In genomic region chr15:90845201-90845949, GRCh38 we compare ENCODE assay signal across 8 cellular contexts. TPM values are rescaled to one million over a fixed set of nuclear protein-coding genes. Genes with fewer than 3 reads are reported as not detected.
DNase-seq lines count a peak whose midpoint lies in the region; ATAC-seq, FAIRE-seq and TF ChIP-seq lines count a peak whose summit lies in the region.

No MANE protein-coding gene starts in this region.

- H3K4me3 Mint-ChIP-seq in activated CD4-positive, alpha-beta T cell treated with anti-CD3 and anti-CD28 coated beads, Interleukin-2, amount 10 ng/mL, durations not matched to agents 24 days and 14 days = peak overlapping the region; percentile 52

- no peaks in the 10 kb centered on the region for H3K9me3 ChIP-seq in keratinocyte (ENCODE audit: control insufficient read depth, low read depth, low read length)
- no peaks in the 10 kb centered on the region for H3K9me3 ChIP-seq in BE2C

- H3K27me3 Mint-ChIP-seq in activated CD4-positive, alpha-beta T cell treated with anti-CD3 and anti-CD28 coated beads, Interleukin-2, amount 10 ng/mL, durations not matched to agents 24 days and 14 days = no peaks in the 10 kb centered on the region

- no peak overlapping the region for H3K4me3 ChIP-seq in keratinocyte (ENCODE audit: control insufficient read depth in 2 of 3, extremely low read depth in 1 of 3, insufficient read depth in 2 of 3, low read depth in 1 of 3, low read length in 3 of 3)
- H3K4me3 ChIP-seq in BE2C (ENCODE audit: low read depth, low read length) = no peak overlapping the region

- H3K4me1 ChIP-seq in keratinocyte (ENCODE audit: control insufficient read depth, extremely low read depth, insufficient read depth, low read length) (peaks cover 7% of the 10 kb centered on the region), BE2C (no peaks in the 10 kb centered on the region)

- peak overlapping the region; percentile 26 for H3K27ac ChIP-seq in keratinocyte (ENCODE audit: control insufficient read depth, insufficient read depth, low read length)

- FAIRE-seq in keratinocyte (lab: Jason Lieb, UNC) = peak; percentile 72

- no peak overlapping the region for H2AFZ ChIP-seq in keratinocyte (ENCODE audit: control insufficient read depth, low read length)

- no peaks in the 10 kb centered on the region for H4K20me1 ChIP-seq in keratinocyte (ENCODE audit: control insufficient read depth, extremely low read depth, insufficient read depth, low read length)

- no peaks in the 10 kb centered on the region for H3K79me2 ChIP-seq in keratinocyte (ENCODE audit: control insufficient read depth, insufficient read depth, low read length)

- DNase-seq in NCI-H510A treated with DMSO at 0.1 percent for 48 hours (lab: John Stamatoyannopoulos, UW) (peak; percentile 20), NCI-H510A (lab: John Stamatoyannopoulos, UW) (no peak), HT1080 (ENCODE audit: low read depth) (peak; percentile 95), keratinocyte (ENCODE audit: low read depth, low spot score) (peak; percentile 48), BE2C (no peak), NCI-H1048 (lab: John Stamatoyannopoulos, UW) (no peak)
- DNase-seq in activated CD4-positive, alpha-beta T cell treated with anti-CD3 and anti-CD28 coated beads, Interleukin-2, amount 10 ng/mL, durations not matched to agents 24 days and 14 days = peak; percentile 87

- no peak for TF ChIP-seq CTCF in keratinocyte (optimal IDR thresholded peaks at IDR 0.05 in 1 of 3, IDR thresholded peaks at IDR 0.05 in 1 of 3, conservative IDR thresholded peaks at IDR 0.05 in 1 of 3; ENCODE audit: extremely low read depth in 1 of 3, insufficient read depth in 2 of 3, low read length in 3 of 3)
- no peak for TF ChIP-seq CTCF in BE2C (IDR thresholded peaks at IDR 0.05; ENCODE audit: low read depth, low read length)

- H3K36me3 ChIP-seq in keratinocyte (ENCODE audit: control insufficient read depth in 2 of 2, extremely low read depth in 1 of 2, insufficient read depth in 2 of 2, low read length in 2 of 2) (no peaks in the 10 kb centered on the region), BE2C (no peaks in the 10 kb centered on the region)

- no peaks in the 10 kb centered on the region for H3K27me3 ChIP-seq in keratinocyte (ENCODE audit: control insufficient read depth, extremely low read depth, insufficient read depth, low read length)
- no peaks in the 10 kb centered on the region for H3K27me3 ChIP-seq in BE2C

- H3K9me3 Mint-ChIP-seq in activated CD4-positive, alpha-beta T cell treated with anti-CD3 and anti-CD28 coated beads, Interleukin-2, amount 10 ng/mL, durations not matched to agents 24 days and 14 days = no peaks in the 10 kb centered on the region

- H3K36me3 Mint-ChIP-seq in activated CD4-positive, alpha-beta T cell treated with anti-CD3 and anti-CD28 coated beads, Interleukin-2, amount 10 ng/mL, durations not matched to agents 24 days and 14 days (ENCODE audit: low read depth) = peaks cover 31% of the 10 kb centered on the region

- peak overlapping the region; percentile 89 for H3K27ac Mint-ChIP-seq in activated CD4-positive, alpha-beta T cell treated with anti-CD3 and anti-CD28 coated beads, Interleukin-2, amount 10 ng/mL, durations not matched to agents 24 days and 14 days

- dilution Hi-C loops in keratinocyte (cut with MboI; ENCODE audit: extremely low pct_ligation_motif_present, low sequenced_read_pairs) = no loop called here

- H3K4me1 Mint-ChIP-seq in activated CD4-positive, alpha-beta T cell treated with anti-CD3 and anti-CD28 coated beads, Interleukin-2, amount 10 ng/mL, durations not matched to agents 24 days and 14 days = peaks cover 42% of the 10 kb centered on the region

- peak; percentile 82 for ATAC-seq in GM21717 (IDR thresholded peaks at IDR 0.05; ENCODE audit: unreplicated experiment)

- no peaks in the 10 kb centered on the region for H3K9me1 ChIP-seq in keratinocyte (ENCODE audit: control insufficient read depth, extremely low read depth, insufficient read depth, low read length)

- H3K9ac ChIP-seq in keratinocyte (ENCODE audit: control insufficient read depth, extremely low read depth, insufficient read depth, low read length) = no peak overlapping the region

- intact Hi-C loops in activated CD4-positive, alpha-beta T cell treated with anti-CD3 and anti-CD28 coated beads, Interleukin-2, amount 10 ng/mL, durations not matched to agents 24 days and 14 days (cut with micrococcal nuclease) = loop anchor here (2.0 kb wide), 1 partner anchor 15 kb away; no protein-coding TSS in a partner anchor

- no peak overlapping the region for H3K4me2 ChIP-seq in keratinocyte (ENCODE audit: control insufficient read depth, extremely low read depth, insufficient read depth, low read depth, low read length)

RNA-seq across cellular contexts. Expression of gene FURIN, which starts 23.0 kb away (rescaled TPM):
- 61.6 and 84.3 TPM in 2 replicates for total RNA-seq in HT1080 (2014; rRNA removed; shearing (Covaris generic))
- polyA plus RNA-seq in HT1080 (2015; cell fraction: cytosol; rRNA removed) = 110 and 117 TPM in 2 replicates
- polyA plus RNA-seq in HT1080 (2015; cell fraction: nucleus; rRNA removed) = 79.1 TPM in 2 replicates
- total RNA-seq in activated CD4-positive, alpha-beta T cell treated with anti-CD3 and anti-CD28 coated beads, Interleukin-2, amount 10 ng/mL, durations not matched to agents 24 days and 14 days = 432 TPM in 2 replicates
- polyA plus RNA-seq in keratinocyte = 22.8 to 36.5 TPM (median 34.7 TPM) in 3 replicates
- 52.4 TPM for polyA plus RNA-seq in keratinocyte (2011; ENCODE audit: low read depth)
- 18.2 and 36.2 TPM in 2 replicates for polyA plus RNA-seq in keratinocyte (2011; cell fraction: cytosol; rRNA removed)
- polyA plus RNA-seq in keratinocyte (2011; cell fraction: nucleus; rRNA removed) = 54.7 and 61.8 TPM in 2 replicates
- 44.8 and 74.3 TPM in 2 replicates for polyA plus RNA-seq in keratinocyte (2012; ENCODE audit: low replicate concordance)
- 41.0 to 160 TPM (median 48.8 TPM) in 3 replicates for polyA minus RNA-seq in keratinocyte
- 88.1 TPM for polyA minus RNA-seq in keratinocyte (2011; cell fraction: cytosol; rRNA and poly(A)+ RNA removed)
- polyA minus RNA-seq in keratinocyte (2011; cell fraction: nucleus; rRNA and poly(A)+ RNA removed) = 67.9 and 69.1 TPM in 2 replicates
- 41.1 TPM for polyA plus RNA-seq in BE2C (2012; ENCODE audit: insufficient read depth, insufficient read length, low read depth)

RNA-seq across cellular contexts. Expression of gene FES, which starts 38.9 kb away (rescaled TPM):
- total RNA-seq in HT1080 (2014; rRNA removed; shearing (Covaris generic)) = 8.8 and 15.0 TPM in 2 replicates
- polyA plus RNA-seq in HT1080 (2015; cell fraction: cytosol; rRNA removed) = 4.2 and 4.7 TPM in 2 replicates
- polyA plus RNA-seq in HT1080 (2015; cell fraction: nucleus; rRNA removed) = 11.7 and 19.0 TPM in 2 replicates
- total RNA-seq in activated CD4-positive, alpha-beta T cell treated with anti-CD3 and anti-CD28 coated beads, Interleukin-2, amount 10 ng/mL, durations not matched to agents 24 days and 14 days = 32.5 and 33.7 TPM in 2 replicates
- polyA plus RNA-seq in keratinocyte = 0.24 to 0.34 TPM (median 0.28 TPM) in 3 replicates
- not detected for polyA plus RNA-seq in keratinocyte (2011; ENCODE audit: low read depth)
- 0.10 and 0.14 TPM in 2 replicates for polyA plus RNA-seq in keratinocyte (2011; cell fraction: cytosol; rRNA removed)
- polyA plus RNA-seq in keratinocyte (2011; cell fraction: nucleus; rRNA removed) = 0.11 and 0.56 TPM in 2 replicates
- 0.16 and 0.82 TPM in 2 replicates for polyA plus RNA-seq in keratinocyte (2012; ENCODE audit: low replicate concordance)
- polyA minus RNA-seq in keratinocyte = 0.83 to 3.2 TPM in 2 of 3 replicates, not detected in the other
- not detected for polyA minus RNA-seq in keratinocyte (2011; cell fraction: cytosol; rRNA and poly(A)+ RNA removed)
- polyA minus RNA-seq in keratinocyte (2011; cell fraction: nucleus; rRNA and poly(A)+ RNA removed) = not detected in 2 replicates
- polyA plus RNA-seq in BE2C (2012; ENCODE audit: insufficient read depth, insufficient read length, low read depth) = 11.9 TPM

RNA-seq across cellular contexts. Expression of gene MAN2A2, which starts 57.7 kb away (rescaled TPM):
- total RNA-seq in HT1080 (2014; rRNA removed; shearing (Covaris generic)) = 5.8 and 12.5 TPM in 2 replicates
- polyA plus RNA-seq in HT1080 (2015; cell fraction: cytosol; rRNA removed) = 14.0 and 14.9 TPM in 2 replicates
- polyA plus RNA-seq in HT1080 (2015; cell fraction: nucleus; rRNA removed) = 55.9 and 67.6 TPM in 2 replicates
- 196 and 206 TPM in 2 replicates for total RNA-seq in activated CD4-positive, alpha-beta T cell treated with anti-CD3 and anti-CD28 coated beads, Interleukin-2, amount 10 ng/mL, durations not matched to agents 24 days and 14 days
- polyA plus RNA-seq in keratinocyte = 6.6 to 13.4 TPM (median 9.7 TPM) in 3 replicates
- polyA plus RNA-seq in keratinocyte (2011; ENCODE audit: low read depth) = 7.3 TPM
- polyA plus RNA-seq in keratinocyte (2011; cell fraction: cytosol; rRNA removed) = 6.5 and 7.6 TPM in 2 replicates
- 38.8 and 46.7 TPM in 2 replicates for polyA plus RNA-seq in keratinocyte (2011; cell fraction: nucleus; rRNA removed)
- polyA plus RNA-seq in keratinocyte (2012; ENCODE audit: low replicate concordance) = 9.0 and 9.7 TPM in 2 replicates
- 16.9 to 46.0 TPM (median 20.4 TPM) in 3 replicates for polyA minus RNA-seq in keratinocyte
- polyA minus RNA-seq in keratinocyte (2011; cell fraction: cytosol; rRNA and poly(A)+ RNA removed) = 10.2 TPM
- polyA minus RNA-seq in keratinocyte (2011; cell fraction: nucleus; rRNA and poly(A)+ RNA removed) = 17.4 and 20.3 TPM in 2 replicates
- polyA plus RNA-seq in BE2C (2012; ENCODE audit: insufficient read depth, insufficient read length, low read depth) = 111 TPM

Comparison
In these comparisons a context has a peak if more than half of its experiments do, and no peak if none do; other contexts are left out.
1. DNase-seq: peak in NCI-H510A treated with DMSO at 0.1 percent for 48 hours (single experiment), HT1080 (single experiment), activated CD4-positive, alpha-beta T cell treated with anti-CD3 and anti-CD28 coated beads, Interleukin-2, amount 10 ng/mL, durations not matched to agents 24 days and 14 days (single experiment) and keratinocyte (single experiment); none in NCI-H510A (single experiment), BE2C (single experiment) and NCI-H1048 (single experiment).
2. RNA of gene MAN2A2, which starts 57.7 kb away (total RNA-seq): 196 to 206 TPM in activated CD4-positive, alpha-beta T cell treated with anti-CD3 and anti-CD28 coated beads, Interleukin-2, amount 10 ng/mL, durations not matched to agents 24 days and 14 days; 5.8 to 12.5 TPM in HT1080; every median in the first group is over 10 times any median in the second.